Comparison of ENCODE assay signal across 8 cellular contexts in genomic region chr1:151990856-151991198, GRCh38. TPM values are rescaled to one million over a fixed set of nuclear protein-coding genes. Genes with fewer than 3 reads are reported as not detected.
DNase-seq lines count a peak whose midpoint lies in the region; ATAC-seq and TF ChIP-seq lines count a peak whose summit lies in the region.

No MANE protein-coding gene starts in this region.

- no peak for TF ChIP-seq CTCF in heart left ventricle (IDR thresholded peaks at IDR 0.05)
- TF ChIP-seq CTCF in SK-N-SH (IDR thresholded peaks at IDR 0.05): no peak
- TF ChIP-seq CTCF in GM13977 (IDR thresholded peaks at IDR 0.05; ENCODE audit: extremely low read depth, insufficient read depth, missing control alignments): no peak

- peaks cover 34% of the 10 kb centered on the region for H4K20me1 ChIP-seq in SK-N-SH (ENCODE audit: insufficient read depth)

- peaks cover 72% of the 10 kb centered on the region for H3K79me2 ChIP-seq in SK-N-SH (ENCODE audit: insufficient read depth)

- in situ Hi-C loops in GM13977 (cut with MboI; ENCODE audit: low pct_unique_long_range_greater_than_20kb, low sequenced_read_pairs, unreplicated experiment): no loop called here

- DNase-seq in heart left ventricle: peak in 4 of 5 donors; percentile 41 to 57 (median 54)
- no peak for DNase-seq in left cardiac atrium
- DNase-seq in SK-N-SH: no peak
- no peak for DNase-seq in immature natural killer cell
- DNase-seq in ureter (ENCODE audit: low spot score): peak; percentile 62
- no peak for DNase-seq in NK-92 (lab: John Stamatoyannopoulos, UW; ENCODE audit: unreplicated experiment)
- no peak for DNase-seq in GM13977 (ENCODE audit: low spot score)

- H2AFZ ChIP-seq in SK-N-SH (ENCODE audit: low read depth): no peak overlapping the region

- H3K27ac ChIP-seq in heart left ventricle (peak overlapping the region in 9 of 12 donors; percentile 13 to 97 (median 64)), SK-N-SH (ENCODE audit: low read depth in 2 of 2, low read length in 1 of 2) (peak overlapping the region; percentile 95 to 96)

- peaks cover 65% of the 10 kb centered on the region for H3F3A ChIP-seq in SK-N-SH (replicated peaks; ENCODE audit: insufficient read depth)

- H3K9me2 ChIP-seq in SK-N-SH: no peaks in the 10 kb centered on the region

- peak overlapping the region in 7 of 12 donors; percentile 74 to 97 (median 93) for H3K4me3 ChIP-seq in heart left ventricle
- H3K4me3 ChIP-seq in SK-N-SH (ENCODE audit: low read depth in 2 of 2, low read length in 1 of 2): peak overlapping the region; percentile 73 to 83; a peak in 3 of 4 replicates

- intact Hi-C loops in heart left ventricle (cut with DNase I): loop anchor here in 4 of 10 donors (1.0 to 5.0 kb wide), 3 partner anchors 20 to 44 kb away; no protein-coding TSS in a partner anchor
- intact Hi-C loops in left cardiac atrium (cut with DNase I): no loop called here

- H3K36me3 ChIP-seq in heart left ventricle (peaks cover 0 to 14% (median 3%) of the 10 kb centered on the region in 9 donors), SK-N-SH (replicated peaks in 1 of 2; ENCODE audit: control insufficient read depth in 1 of 2, insufficient read depth in 2 of 2, low read length in 1 of 2) (peaks cover 2 to 8% of the 10 kb centered on the region in 2 experiments)

- peaks cover 0 to 10% (median 5%) of the 10 kb centered on the region in 3 donors for H3K27me3 Mint-ChIP-seq in immature natural killer cell (ENCODE audit: low read depth in 3 of 3)

- no peak overlapping the region for H3K4me3 Mint-ChIP-seq in immature natural killer cell

- H3K27ac Mint-ChIP-seq in immature natural killer cell: peak overlapping the region in 4 of 6 donors; percentile 8 to 33 (median 24)

- CTCF ChIA-PET in SK-N-SH (lab: Yijun Ruan, JAX): interaction anchor here (1.7 kb wide), 1 partner anchor 9 kb away, joined by 7 read pairs; no protein-coding TSS in a partner anchor

- TF ChIP-seq POLR2A in heart left ventricle (IDR thresholded peaks at IDR 0.05): no peak

- peak overlapping the region; percentile 92; the same call in 1 of the 2 replicates for H3K9ac ChIP-seq in SK-N-SH

- no peaks in the 10 kb centered on the region for H3K9me3 Mint-ChIP-seq in immature natural killer cell

- H3K4me1 Mint-ChIP-seq in immature natural killer cell: peaks cover 46 to 61% of the 10 kb centered on the region in 2 donors

- H3K27me3 ChIP-seq in heart left ventricle: no peaks in the 10 kb centered on the region
- no peaks in the 10 kb centered on the region for H3K27me3 ChIP-seq in SK-N-SH (ENCODE audit: insufficient read depth)

- TF ChIP-seq EP300 in SK-N-SH (IDR thresholded peaks at IDR 0.05; ENCODE audit: borderline replicate concordance in 1 of 2, low read depth in 1 of 2, low read length in 1 of 2): peak in 1 of 2 experiments; percentile 16; a peak in 1 of 4 replicates

- POLR2A ChIA-PET in SK-N-SH (lab: Yijun Ruan, JAX): no interaction called here

- H3K4me1 ChIP-seq in heart left ventricle: peaks cover 10 to 78% (median 58%) of the 10 kb centered on the region in 12 donors
- H3K4me1 ChIP-seq in SK-N-SH (ENCODE audit: control insufficient read depth in 1 of 2, insufficient read depth in 2 of 2, low read depth in 1 of 2, low read length in 1 of 2): peaks cover 28 to 50% of the 10 kb centered on the region in 2 experiments

- H3K9me3 ChIP-seq in heart left ventricle: no peaks in the 10 kb centered on the region
- H3K9me3 ChIP-seq in SK-N-SH: no peaks in the 10 kb centered on the region

- no peak for ATAC-seq in heart left ventricle
- ATAC-seq in left cardiac atrium: no peak
- no peak for ATAC-seq in HG02571 (IDR thresholded peaks at IDR 0.05; ENCODE audit: unreplicated experiment)

- H3K36me3 Mint-ChIP-seq in immature natural killer cell: peaks cover 0 to 3% (median 0%) of the 10 kb centered on the region in 3 donors

- WGBS in heart left ventricle, 4 donors: 6 to 22% (median 8%) methylated on average over 5 of the region's 5 CpGs
- WGBS in SK-N-SH (ENCODE audit: low lambda C conversion rate): under 1% methylated on average over 5 of the region's 5 CpGs

- TF ChIP-seq RAD21 in SK-N-SH (IDR thresholded peaks at IDR 0.05; ENCODE audit: low read length): no peak

- H3K4me2 ChIP-seq in SK-N-SH: peak overlapping the region; percentile 84

TF ChIP-seq in SK-N-SH, 30 proteins besides CTCF, POLR2A, EP300 and RAD21 (continues in another document):
- TF ChIP-seq ELF1 (IDR thresholded peaks at IDR 0.05) (no peak), SMC3 (IDR thresholded peaks at IDR 0.05; ENCODE audit: low read depth, low read length) (no peak), REST (IDR thresholded peaks at IDR 0.05; ENCODE audit: low read depth, low read length) (no peak), GABPA (IDR thresholded peaks at IDR 0.05; ENCODE audit: low read depth) (no peak), RCOR1 (IDR thresholded peaks at IDR 0.05; ENCODE audit: low read length) (no peak), MXI1 (IDR thresholded peaks at IDR 0.05; ENCODE audit: low read depth, low read length) (no peak), USF2 (IDR thresholded peaks at IDR 0.05; ENCODE audit: borderline replicate concordance, low read depth, low read length) (no peak), GATA2 (CRISPR knock-in tag; IDR thresholded peaks at IDR 0.05) (no peak), NRF1 (IDR thresholded peaks at IDR 0.05; ENCODE audit: low read depth, low read length) (no peak), ZBTB33 (IDR thresholded peaks at IDR 0.05; ENCODE audit: borderline replicate concordance, low read depth) (no peak), FOXJ3 (CRISPR knock-in tag; IDR thresholded peaks at IDR 0.05) (no peak), RFX5 (IDR thresholded peaks at IDR 0.05; ENCODE audit: low read length) (no peak), YY1 (IDR thresholded peaks at IDR 0.05; ENCODE audit: low read depth) (no peak), EZH2phosphoT487 (IDR thresholded peaks at IDR 0.05; ENCODE audit: borderline replicate concordance, low read depth) (no peak), FOXM1 (IDR thresholded peaks at IDR 0.05; ENCODE audit: low read depth) (no peak)

RNA-seq across cellular contexts. Expression of gene S100A10, which starts 2.8 kb away (rescaled TPM):
- total RNA-seq in heart left ventricle (100 to 1,000 TPM in 7 of 9 donors, 10 to 100 TPM in 2; 55.5 to 403 (median 156) TPM), left cardiac atrium (100 to 1,000 TPM; 313 to 335 TPM), ureter (152 TPM)
- polyA plus RNA-seq in heart left ventricle (100 to 1,000 TPM; 258 to 387 TPM), SK-N-SH (2012; rRNA removed) (141 and 161 TPM in 2 replicates), immature natural killer cell (100 to 1,000 TPM; 445 to 680 (median 567) TPM)
- 216 and 299 TPM in 2 replicates for polyA plus RNA-seq in SK-N-SH (2012; cell fraction: cytosol; rRNA removed)
- polyA plus RNA-seq in SK-N-SH (2012; cell fraction: nucleus; rRNA removed): 49.3 and 52.3 TPM in 2 replicates

RNA-seq across cellular contexts. Expression of gene S100A11, which starts 46.0 kb away (rescaled TPM):
- total RNA-seq in heart left ventricle: 100 to 1,000 TPM in 4 of 9 donors, 10 to 100 TPM in 5; 44.9 to 368 (median 80.7) TPM
- 100 to 1,000 TPM; 179 to 571 TPM for polyA plus RNA-seq in heart left ventricle
- 100 to 1,000 TPM; 178 to 195 TPM for total RNA-seq in left cardiac atrium
- 565 and 736 TPM in 2 replicates for polyA plus RNA-seq in SK-N-SH (2012; rRNA removed)
- 703 and 835 TPM in 2 replicates for polyA plus RNA-seq in SK-N-SH (2012; cell fraction: cytosol; rRNA removed)
- polyA plus RNA-seq in SK-N-SH (2012; cell fraction: nucleus; rRNA removed): 163 and 193 TPM in 2 replicates
- 100 to 1,000 TPM; 331 to 469 (median 429) TPM for polyA plus RNA-seq in immature natural killer cell
- total RNA-seq in ureter: 1,471 TPM

Comparison
In these comparisons a context has a peak if more than half of its experiments do, and no peak if none do; other contexts are left out.
1. DNase-seq: peak in heart left ventricle (4 of 5) and ureter (single experiment); none in left cardiac atrium (single experiment), SK-N-SH (single experiment), immature natural killer cell (0 of 3), NK-92 (single experiment) and GM13977 (single experiment).